24 cellular contexts compared by ENCODE assay signal in genomic region chr3:62749130-62749529, GRCh38.
A peak's percentile ranks its signal among the peaks of the same experiment; 100 is the strongest.
DNase-seq lines count a peak whose midpoint lies in the region; ATAC-seq and TF ChIP-seq lines count a peak whose summit lies in the region.
"Had no signal": no experiment of that assay in that cellular context is flagged by ENCODE, and none has a peak within 500 bp of the region (broad histone marks: within the 10 kb centered on the region; RNA-seq: fewer than 3 reads in every experiment).

No MANE protein-coding gene starts in this region.

- H3F3A ChIP-seq in SK-N-SH (replicated peaks; ENCODE audit: insufficient read depth) (no peaks in the 10 kb centered on the region), neural cell (ENCODE audit: insufficient read depth, low read length, poor library complexity, severe bottlenecking) (peaks cover 2% of the 10 kb centered on the region)

- H3K4me2 ChIP-seq in SK-N-SH (no peak overlapping the region), neural cell (ENCODE audit: low read length) (no peak overlapping the region)
- H3K4me2 ChIP-seq: BLaER1 had no signal

- TF ChIP-seq RAD21 in SK-N-SH (IDR thresholded peaks at IDR 0.05; ENCODE audit: low read length) = no peak
- TF ChIP-seq RAD21 in neural cell (conservative IDR thresholded peaks at IDR 0.05) = no peak

- H3K4me1 Mint-ChIP-seq in WTC11 = no peaks in the 10 kb centered on the region
- H3K4me1 Mint-ChIP-seq: CD14-positive monocyte; CD4-positive, alpha-beta memory T cell; CD4-positive, CD25-positive, alpha-beta regulatory T cell; CD8-positive, alpha-beta memory T cell had no signal

- TF ChIP-seq CTCF in SK-N-SH (IDR thresholded peaks at IDR 0.05) (no peak), WTC11 (IDR thresholded peaks at IDR 0.05) (no peak), neural cell (IDR thresholded peaks at IDR 0.05; ENCODE audit: poor library complexity, severe bottlenecking) (no peak), foreskin fibroblast (IDR thresholded peaks at IDR 0.05; ENCODE audit: low read depth, low read length) (no peak)

- CTCF ChIA-PET in SK-N-SH (lab: Yijun Ruan, JAX) (no interaction called here), WTC11 (lab: Charles Lee) (no interaction called here)

- DNase-seq in SK-N-DZ (ENCODE audit: low spot score) (peak; percentile 86), SK-N-SH (peak; percentile 48), WTC11 (ENCODE audit: low spot score) (no peak), NCI-H2196 (lab: John Stamatoyannopoulos, UW; ENCODE audit: unreplicated experiment) (no peak), foreskin fibroblast (no peak), NCI-H524 treated with DMSO at 0.1 percent for 48 hours (lab: John Stamatoyannopoulos, UW) (no peak)
- DNase-seq: 8988T; ACHN; BE2C; C1 segment of cervical spinal cord; CD4-positive, alpha-beta memory T cell; CD4-positive, CD25-positive, alpha-beta regulatory T cell; CD8-positive, alpha-beta memory T cell; COR-L47; DMS 273 treated with DMSO at 0.1 percent for 48 hours; DMS153; DMS53; DMS79; DND-41; EL; GDM1 had no signal

- 0 out of 2 replicates have a peak overlapping the region, but pooled peaks have one; percentile 3 for H3K27ac Mint-ChIP-seq in WTC11
- H3K27ac Mint-ChIP-seq: CD14-positive monocyte; CD4-positive, alpha-beta memory T cell; CD4-positive, CD25-positive, alpha-beta regulatory T cell; CD8-positive, alpha-beta memory T cell had no signal

- no peak overlapping the region for H3K27ac ChIP-seq in SK-N-SH (ENCODE audit: low read depth in 2 of 2, low read length in 1 of 2)
- H3K27ac ChIP-seq in neural cell (ENCODE audit: low read length) = peak overlapping the region; percentile 43
- H3K27ac ChIP-seq: BLaER1 had no signal

- H3K36me3 ChIP-seq in SK-N-SH (replicated peaks in 1 of 2; ENCODE audit: control insufficient read depth in 1 of 2, insufficient read depth in 2 of 2, low read length in 1 of 2) = no peaks in the 10 kb centered on the region
- H3K36me3 ChIP-seq in neural cell (ENCODE audit: insufficient read depth, low read length) = peaks cover 4% of the 10 kb centered on the region
- H3K36me3 ChIP-seq: BE2C, BLaER1 had no signal

- peaks cover 0 to 3% of the 10 kb centered on the region in 2 experiments; a peak in 2 of 4 replicates for H3K4me1 ChIP-seq in SK-N-SH (ENCODE audit: control insufficient read depth in 1 of 2, insufficient read depth in 2 of 2, low read depth in 1 of 2, low read length in 1 of 2)
- H3K4me1 ChIP-seq: BLaER1 had no signal

- H3K4me3 Mint-ChIP-seq in WTC11 = no peak overlapping the region
- H3K4me3 Mint-ChIP-seq: CD14-positive monocyte; CD4-positive, alpha-beta memory T cell; CD4-positive, CD25-positive, alpha-beta regulatory T cell; CD8-positive, alpha-beta memory T cell had no signal

- POLR2A ChIA-PET in SK-N-SH (lab: Yijun Ruan, JAX) = no interaction called here
- POLR2A ChIA-PET in WTC11 (lab: Charles Lee) = no interaction called here

- H3K79me2 ChIP-seq in SK-N-SH (ENCODE audit: insufficient read depth) (no peaks in the 10 kb centered on the region), neural cell (replicated peaks; ENCODE audit: insufficient read depth, low read length) (no peaks in the 10 kb centered on the region)

- H3K9me2 ChIP-seq in SK-N-SH = no peaks in the 10 kb centered on the region
- no peaks in the 10 kb centered on the region for H3K9me2 ChIP-seq in neural cell (ENCODE audit: insufficient read depth, low read length)

- no peak overlapping the region for H3K9ac ChIP-seq in SK-N-SH
- H3K9ac ChIP-seq in neural cell (ENCODE audit: low read length) = peak overlapping the region; percentile 18
- H3K9ac ChIP-seq: BLaER1 had no signal

- no peaks in the 10 kb centered on the region for H3K27me3 Mint-ChIP-seq in WTC11 (ENCODE audit: low read depth)
- H3K27me3 Mint-ChIP-seq: CD4-positive, alpha-beta memory T cell; CD4-positive, CD25-positive, alpha-beta regulatory T cell had no signal

- H3K4me3 ChIP-seq in SK-N-SH (ENCODE audit: low read depth in 2 of 2, low read length in 1 of 2) (no peak overlapping the region), neural cell (ENCODE audit: low read length) (peak overlapping the region; percentile 18), foreskin fibroblast (ENCODE audit: low read depth in 1 of 2, low read length in 2 of 2) (no peak overlapping the region)
- H3K4me3 ChIP-seq: BLaER1 had no signal

- H4K20me1 ChIP-seq in SK-N-SH (ENCODE audit: insufficient read depth) = no peaks in the 10 kb centered on the region
- H4K20me1 ChIP-seq in neural cell (ENCODE audit: insufficient read depth) = no peaks in the 10 kb centered on the region
- H4K20me1 ChIP-seq: BLaER1 had no signal

- H3K36me3 Mint-ChIP-seq in WTC11 = no peaks in the 10 kb centered on the region
- H3K36me3 Mint-ChIP-seq: CD14-positive monocyte; CD4-positive, alpha-beta memory T cell; CD4-positive, CD25-positive, alpha-beta regulatory T cell; CD8-positive, alpha-beta memory T cell had no signal

- H3K9me3 ChIP-seq in SK-N-SH = no peaks in the 10 kb centered on the region
- no peaks in the 10 kb centered on the region for H3K9me3 ChIP-seq in neural cell (ENCODE audit: low read length)
- H3K9me3 ChIP-seq: BE2C, BLaER1 had no signal

- 36% methylated on average over 4 of the region's 4 CpGs for WGBS in SK-N-SH (ENCODE audit: low lambda C conversion rate)

- peak in 1 of 2 experiments; percentile 89; a peak in 2 of 4 replicates for TF ChIP-seq EP300 in SK-N-SH (IDR thresholded peaks at IDR 0.05; ENCODE audit: borderline replicate concordance in 1 of 2, low read depth in 1 of 2, low read length in 1 of 2)
- peak; percentile 83 for TF ChIP-seq EP300 in neural cell (conservative IDR thresholded peaks at IDR 0.05; ENCODE audit: poor library complexity, severe bottlenecking)

- no peaks in the 10 kb centered on the region for H3K9me3 Mint-ChIP-seq in WTC11

- no peak overlapping the region for H2AFZ ChIP-seq in SK-N-SH (ENCODE audit: low read depth)
- no peak overlapping the region for H2AFZ ChIP-seq in neural cell (ENCODE audit: low read depth, low read length)

- ATAC-seq in WTC11 = no peak

- no peaks in the 10 kb centered on the region for H3K27me3 ChIP-seq in SK-N-SH (ENCODE audit: insufficient read depth)
- H3K27me3 ChIP-seq in neural cell (ENCODE audit: insufficient read depth, low read depth, low read length) = no peaks in the 10 kb centered on the region
- H3K27me3 ChIP-seq: BE2C, BLaER1 had no signal

TF ChIP-seq in SK-N-SH, 30 proteins besides CTCF, POLR2A, EP300 and RAD21 (continues in another document):
- TF ChIP-seq, protein P1, sequence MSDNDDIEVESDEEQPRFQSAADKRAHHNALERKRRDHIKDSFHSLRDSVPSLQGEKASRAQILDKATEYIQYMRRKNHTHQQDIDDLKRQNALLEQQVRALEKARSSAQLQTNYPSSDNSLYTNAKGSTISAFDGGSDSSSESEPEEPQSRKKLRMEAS (IDR thresholded peaks at IDR 0.05; ENCODE audit: low read depth) = no peak
- peak; percentile 49 for TF ChIP-seq CHD2 (IDR thresholded peaks at IDR 0.05; ENCODE audit: low read length, partially characterized antibody)
- TF ChIP-seq TEAD4 (IDR thresholded peaks at IDR 0.05; ENCODE audit: borderline replicate concordance, insufficient read depth) = no peak
- no peak for TF ChIP-seq FOSL2 (IDR thresholded peaks at IDR 0.05; ENCODE audit: borderline replicate concordance, low read depth)
- TF ChIP-seq SMC3 (IDR thresholded peaks at IDR 0.05; ENCODE audit: low read depth, low read length) = no peak
- peak; percentile 97 for TF ChIP-seq RCOR1 (IDR thresholded peaks at IDR 0.05; ENCODE audit: low read length)
- TF ChIP-seq FOXJ3 (CRISPR knock-in tag; IDR thresholded peaks at IDR 0.05) = peak; percentile 51; the same call in 1 of the 2 replicates
- TF ChIP-seq NFIC (IDR thresholded peaks at IDR 0.05; ENCODE audit: borderline replicate concordance) = no peak
- peak; percentile 98 for TF ChIP-seq GATA2 (CRISPR knock-in tag; IDR thresholded peaks at IDR 0.05)
- TF ChIP-seq TCF12 (IDR thresholded peaks at IDR 0.05) = peak; percentile 43

TF ChIP-seq in WTC11, 78 proteins besides CTCF, POLR2A, EP300 and RAD21 (continues in another document):
- TF ChIP-seq, protein P2, sequence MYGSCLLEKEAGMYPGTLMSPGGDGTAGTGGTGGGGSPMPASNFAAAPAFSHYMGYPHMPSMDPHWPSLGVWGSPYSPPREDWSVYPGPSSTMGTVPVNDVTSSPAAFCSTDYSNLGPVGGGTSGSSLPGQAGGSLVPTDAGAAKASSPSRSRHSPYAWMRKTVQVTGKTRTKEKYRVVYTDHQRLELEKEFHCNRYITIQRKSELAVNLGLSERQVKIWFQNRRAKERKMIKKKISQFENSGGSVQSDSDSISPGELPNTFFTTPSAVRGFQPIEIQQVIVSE (CRISPR knock-in tag; IDR thresholded peaks at IDR 0.05; ENCODE audit: borderline replicate concordance) = no peak

TF ChIP-seq in neural cell, 6 proteins besides CTCF, POLR2A, EP300 and RAD21:
- TF ChIP-seq TAF1 (IDR thresholded peaks at IDR 0.05; ENCODE audit: low read depth) = no peak
- peak; percentile 21 for TF ChIP-seq POLR2AphosphoS5 (IDR thresholded peaks at IDR 0.05)
TF ChIP-seq in neural cell: peak in this region for 1.

Comparison
In these comparisons a context has a peak if more than half of its experiments do, and no peak if none do; other contexts are left out.
1. DNase-seq: peak in SK-N-DZ (single experiment) and SK-N-SH (single experiment); none in WTC11 (single experiment), NCI-H2196 (single experiment), foreskin fibroblast (0 of 2) and NCI-H524 treated with DMSO at 0.1 percent for 48 hours (single experiment).